13 cellular contexts compared by ENCODE assay signal in the genomic region with DNA sequence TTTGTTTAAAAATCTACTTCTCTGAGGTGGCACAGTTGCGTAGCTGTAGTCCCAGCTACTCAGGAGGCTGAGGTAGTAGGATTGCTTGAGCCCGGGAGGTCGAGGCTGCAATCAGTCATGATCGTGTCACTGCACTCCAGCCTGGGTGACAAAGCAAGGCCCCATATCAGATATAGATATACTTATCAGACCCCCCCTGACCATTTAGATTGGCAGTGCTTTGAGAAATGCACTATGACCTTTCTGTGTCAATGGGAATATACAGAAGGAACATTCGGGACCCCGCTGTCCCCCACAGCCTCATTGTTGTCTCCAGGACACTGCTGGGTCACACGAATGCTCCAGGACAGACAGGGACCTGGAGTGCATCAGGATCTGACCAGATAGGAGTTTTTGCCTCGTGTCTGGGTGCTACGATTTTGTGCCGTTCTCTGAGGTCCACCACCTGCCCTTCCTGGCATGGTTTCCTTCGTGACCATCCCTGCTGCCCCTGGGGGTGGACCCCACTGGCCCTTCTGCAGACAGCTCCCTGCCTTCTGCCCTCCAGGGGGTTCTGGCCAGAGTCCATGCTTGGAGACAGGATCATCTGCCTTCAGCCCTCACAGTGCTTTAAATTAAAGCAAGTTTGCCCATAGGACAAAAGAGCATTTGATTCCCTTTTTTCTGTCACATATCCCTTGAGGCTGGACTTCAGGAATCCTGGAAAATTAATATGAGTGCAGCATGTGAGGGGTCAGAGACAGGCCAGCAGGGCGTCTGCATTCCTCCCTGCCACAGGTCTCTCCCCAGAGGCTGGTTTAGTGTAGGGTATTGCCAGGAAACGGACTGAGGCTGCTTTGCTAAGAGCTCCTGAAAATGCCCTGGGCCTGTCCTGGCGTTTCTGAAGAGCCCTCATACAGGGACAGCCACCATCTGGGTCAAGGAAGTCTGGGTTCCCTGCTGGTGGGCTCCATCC. TPM values are rescaled to one million over a fixed set of nuclear protein-coding genes. Genes with fewer than 3 reads are reported as not detected.
A peak's percentile ranks its signal among the peaks of the same experiment; 100 is the strongest.
DNase-seq lines count a peak whose midpoint lies in the region; ATAC-seq, FAIRE-seq and TF ChIP-seq lines count a peak whose summit lies in the region.
"Had no signal": no experiment of that assay in that cellular context is flagged by ENCODE, and none has a peak within 500 bp of the region (broad histone marks: within the 10 kb centered on the region; RNA-seq: fewer than 3 reads in every experiment).

No MANE protein-coding gene starts in this region.

- H3K9ac ChIP-seq in trophoblast cell (ENCODE audit: low read length), result no peak overlapping the region

- peak overlapping the region; percentile 5 for H3K4me2 ChIP-seq in trophoblast cell (ENCODE audit: low read length)

- peak overlapping the region; percentile 92 for H3K14ac ChIP-seq in trophoblast cell (ENCODE audit: low read length)

- TF ChIP-seq POLR2A in testis (IDR thresholded peaks at IDR 0.05), result no peak

- H3K27ac ChIP-seq in RWPE1, result peak overlapping the region; percentile 50
- H3K27ac ChIP-seq in epithelial cell of prostate, result peak overlapping the region; percentile 1
- H3K27ac ChIP-seq in trophoblast cell (ENCODE audit: low read depth, low read length), result peak overlapping the region; percentile 80
- no peak overlapping the region for H3K27ac ChIP-seq in testis
- H3K27ac ChIP-seq in small intestine (ENCODE audit: low read depth in 1 of 2, low read length in 1 of 2), result no peak overlapping the region

- H3K18ac ChIP-seq in trophoblast cell (ENCODE audit: low read length), result peak overlapping the region; percentile 88

- peaks cover 50% of the 10 kb centered on the region for H3K4me1 Mint-ChIP-seq in T-helper 2 cell treated with Interferon-gamma antibody and Interleukin-4, amounts not matched to agents 5 μg/mL and 100 μg/mL, for 36 hours (ENCODE audit: low read depth)

- H3K9me3 ChIP-seq in trophoblast cell (ENCODE audit: insufficient read depth, low read depth, low read length) (no peaks in the 10 kb centered on the region), testis (no peaks in the 10 kb centered on the region), small intestine (ENCODE audit: control insufficient read depth, low read depth) (no peaks in the 10 kb centered on the region)

- peak overlapping the region; percentile 43 for H3K4ac ChIP-seq in trophoblast cell (ENCODE audit: low read depth, low read length)

- peaks cover 28 to 38% of the 10 kb centered on the region in 2 experiments for H3K36me3 ChIP-seq in trophoblast cell (ENCODE audit: control insufficient read depth in 1 of 2, insufficient read depth in 2 of 2, low read length in 2 of 2)
- H3K36me3 ChIP-seq in testis (ENCODE audit: low read depth, missing control alignments), result no peaks in the 10 kb centered on the region
- peaks cover 5 to 7% of the 10 kb centered on the region in 2 donors for H3K36me3 ChIP-seq in small intestine (ENCODE audit: control insufficient read depth in 2 of 2, insufficient read depth in 2 of 2, low read length in 2 of 2)

- H2BK120ac ChIP-seq in trophoblast cell (ENCODE audit: insufficient read depth, low read length, poor library complexity), result peak overlapping the region; percentile 47

- peak overlapping the region; percentile 78 for H4K12ac ChIP-seq in trophoblast cell (ENCODE audit: low read depth, low read length)

- H3K27me3 Mint-ChIP-seq in T-helper 2 cell treated with Interferon-gamma antibody and Interleukin-4, amounts not matched to agents 5 μg/mL and 100 μg/mL, for 36 hours (ENCODE audit: low read depth), result no peaks in the 10 kb centered on the region
- H3K27me3 Mint-ChIP-seq: effector memory CD8-positive, alpha-beta T cell had no signal

- POLR2A ChIA-PET in RWPE1 (lab: Yijun Ruan, JAX; ENCODE audit: low non-redundant PET), result no interaction called here

- H3K4me3 Mint-ChIP-seq in T-helper 2 cell treated with Interferon-gamma antibody and Interleukin-4, amounts not matched to agents 5 μg/mL and 100 μg/mL, for 36 hours, result peak overlapping the region; percentile 75

- no peak for TF ChIP-seq CTCF in RWPE1 (conservative IDR thresholded peaks at IDR 0.05; ENCODE audit: low read depth)
- no peak for TF ChIP-seq CTCF in testis (IDR thresholded peaks at IDR 0.05)

- H3K27me3 ChIP-seq in trophoblast cell (ENCODE audit: insufficient read depth, low read length), result no peaks in the 10 kb centered on the region
- no peaks in the 10 kb centered on the region for H3K27me3 ChIP-seq in testis
- H3K27me3 ChIP-seq in small intestine (ENCODE audit: control insufficient read depth in 2 of 2, insufficient read depth in 2 of 2, low read length in 2 of 2), result no peaks in the 10 kb centered on the region

- H3K9me3 Mint-ChIP-seq in T-helper 2 cell treated with Interferon-gamma antibody and Interleukin-4, amounts not matched to agents 5 μg/mL and 100 μg/mL, for 36 hours, result no peaks in the 10 kb centered on the region
- H3K9me3 Mint-ChIP-seq: effector memory CD8-positive, alpha-beta T cell had no signal

- H3K4me1 ChIP-seq in trophoblast cell (ENCODE audit: control insufficient read depth in 1 of 2, insufficient read depth in 2 of 2, low read length in 2 of 2), result peaks cover 43 to 44% of the 10 kb centered on the region in 2 experiments
- H3K4me1 ChIP-seq in testis, result peaks cover 36% of the 10 kb centered on the region
- H3K4me1 ChIP-seq in small intestine (ENCODE audit: control insufficient read depth in 2 of 2, insufficient read depth in 1 of 2, low read depth in 1 of 2, low read length in 1 of 2), result peaks cover 0 to 11% of the 10 kb centered on the region in 2 donors

- peak overlapping the region; percentile 85 for H4K91ac ChIP-seq in trophoblast cell (ENCODE audit: low read depth, low read length)

- H3K4me3 ChIP-seq in trophoblast cell (ENCODE audit: low read depth, low read length) (no peak overlapping the region), testis (no peak overlapping the region), small intestine (ENCODE audit: low read depth in 1 of 2, low read length in 2 of 2) (no peak overlapping the region)

- intact Hi-C loops in testis (cut with DNase I; ENCODE audit: low total_unique reads), result no loop called here

- H2BK5ac ChIP-seq in trophoblast cell (ENCODE audit: low read depth, low read length, poor library complexity), result peak overlapping the region; percentile 73

- H3K79me1 ChIP-seq in trophoblast cell (ENCODE audit: low read length), result peaks cover 32% of the 10 kb centered on the region

- CTCF ChIA-PET in RWPE1 (lab: Yijun Ruan, JAX), result interaction anchor here (0.6 kb wide), 1 partner anchor 17 kb away, joined by 4 read pairs; no protein-coding TSS in a partner anchor

- H3K27ac Mint-ChIP-seq in T-helper 2 cell treated with Interferon-gamma antibody and Interleukin-4, amounts not matched to agents 5 μg/mL and 100 μg/mL, for 36 hours, result peak overlapping the region; percentile 90

- no peak for DNase-seq in T-helper 2 cell treated with Interferon-gamma antibody and Interleukin-4, amounts not matched to agents 5 μg/mL and 100 μg/mL, for 36 hours (ENCODE audit: low spot score)
- DNase-seq in T-helper 2 cell (no peak), RWPE1 (ENCODE audit: low spot score) (no peak), epithelial cell of prostate (ENCODE audit: low read depth, low spot score) (no peak), trophoblast cell (peak in 1 of 2 donors; percentile 42), testis (no peak), small intestine (no peak)
- DNase-seq: activated CD4-positive, CD25-positive, alpha-beta regulatory T cell; effector memory CD8-positive, alpha-beta T cell; NCI-H2227 treated with DMSO at 0.1 percent for 48 hours had no signal

- H4K8ac ChIP-seq in trophoblast cell (ENCODE audit: low read depth, low read length), result peak overlapping the region; percentile 84

- H3K79me2 ChIP-seq in trophoblast cell (ENCODE audit: control insufficient read depth, insufficient read depth, low read length, poor library complexity), result peaks cover 4% of the 10 kb centered on the region

- no peak for ATAC-seq in GM18868 (IDR thresholded peaks at IDR 0.05; ENCODE audit: unreplicated experiment)
- ATAC-seq: effector memory CD8-positive, alpha-beta T cell; Right ventricle myocardium inferior had no signal

- peak overlapping the region; percentile 92 for H2AK5ac ChIP-seq in trophoblast cell (ENCODE audit: low read length)

- no peak overlapping the region for H2AFZ ChIP-seq in trophoblast cell (ENCODE audit: insufficient read depth, low read length, poor library complexity)

- peaks cover 54% of the 10 kb centered on the region for H3K36me3 Mint-ChIP-seq in T-helper 2 cell treated with Interferon-gamma antibody and Interleukin-4, amounts not matched to agents 5 μg/mL and 100 μg/mL, for 36 hours (ENCODE audit: low read depth)

- no peak overlapping the region for H3K23ac ChIP-seq in trophoblast cell (ENCODE audit: low read length)

- FAIRE-seq in small intestine (lab: Jason Lieb, UNC), result no peak
- FAIRE-seq: A204.1 had no signal

- H2BK12ac ChIP-seq in trophoblast cell (ENCODE audit: low read length), result peak overlapping the region; percentile 78

- WGBS in trophoblast cell (ENCODE audit: extremely low coverage, insufficient coverage, insufficient read length), result no CpG with 5 or more reads among the region's 14 CpGs
- 68 to 77% methylated on average over 14 of the region's 14 CpGs for WGBS in testis, 2 donors
- WGBS in small intestine, 3 donors, result 69 to 73% (median 72%) methylated on average over 14 of the region's 14 CpGs

RNA-seq across cellular contexts. Expression of a gene that starts 19.3 kb away (rescaled TPM):
- polyA plus RNA-seq in trophoblast cell (2013), result 0.10 and 0.11 TPM in 2 replicates
- total RNA-seq in testis, result 10 to 100 TPM; 39.9 to 44.2 TPM
- polyA plus RNA-seq in testis (ENCODE audit: insufficient read depth, low read depth, low replicate concordance) (41.5 TPM), small intestine (1 to 10 TPM; 1.4 to 1.8 (median 1.5) TPM)

RNA-seq across cellular contexts. Expression of a gene that starts 50.1 kb away (rescaled TPM):
- polyA plus RNA-seq in trophoblast cell (2013), result 19.4 and 21.6 TPM in 2 replicates
- 100 to 1,000 TPM; 129 to 159 TPM for total RNA-seq in testis
- polyA plus RNA-seq in testis (ENCODE audit: insufficient read depth, low read depth, low replicate concordance) (47.9 TPM), small intestine (10 to 100 TPM; 17.5 to 38.4 (median 37.3) TPM)

Comparison
In these comparisons a context has a peak if more than half of its experiments do, and no peak if none do; other contexts are left out.
1. H3K27ac ChIP-seq: peak in RWPE1 (single experiment), epithelial cell of prostate (single experiment) and trophoblast cell (single experiment); none in testis (0 of 2) and small intestine (0 of 2).
2. RNA of a gene that starts 19.3 kb away (polyA plus RNA-seq): 41.5 TPM in testis (single experiment); 1.4 to 1.8 TPM in small intestine; every median in the first group is over 10 times any median in the second.